In genomic region chr12:106118-106561, GRCh38 we compare ENCODE assay signal across 9 cellular contexts. TPM values are rescaled to one million over a fixed set of nuclear protein-coding genes. Genes with fewer than 3 reads are reported as not detected.
A peak's percentile ranks its signal among the peaks of the same experiment; 100 is the strongest.
DNase-seq lines count a peak whose midpoint lies in the region; ATAC-seq, FAIRE-seq and TF ChIP-seq lines count a peak whose summit lies in the region.
"Had no signal": no experiment of that assay in that cellular context is flagged by ENCODE, and none has a peak within 500 bp of the region (broad histone marks: within the 10 kb centered on the region; RNA-seq: fewer than 3 reads in every experiment).

No MANE protein-coding gene starts in this region.

- CTCF ChIA-PET in Calu3 (lab: Charles Lee) = no interaction called here

- no peak overlapping the region for H3K27ac Mint-ChIP-seq in Calu3 (ENCODE audit: unreplicated experiment)
- H3K27ac Mint-ChIP-seq in type B pancreatic cell = no peak overlapping the region

- no peak overlapping the region for H3K4me3 ChIP-seq in WERI-Rb-1 (ENCODE audit: low read depth, low read length)

- no peak for TF ChIP-seq POLR2A in H54 (IDR thresholded peaks at IDR 0.05; ENCODE audit: low read depth, low read length)

- H3K9me3 ChIP-seq in WERI-Rb-1 (ENCODE audit: severe bottlenecking) = no peaks in the 10 kb centered on the region

- H3K4me1 Mint-ChIP-seq in Calu3 (ENCODE audit: low read depth, unreplicated experiment) (peaks cover 6% of the 10 kb centered on the region), type B pancreatic cell (ENCODE audit: unreplicated experiment) (peaks cover 9% of the 10 kb centered on the region)

- ATAC-seq in GM19395 (IDR thresholded peaks at IDR 0.05; ENCODE audit: unreplicated experiment) (peak; percentile 95), HG03175 (IDR thresholded peaks at IDR 0.05; ENCODE audit: unreplicated experiment) (peak; percentile 93), HG02623 (IDR thresholded peaks at IDR 0.05; ENCODE audit: unreplicated experiment) (no peak)

- H3K27ac ChIP-seq in WERI-Rb-1 = no peak overlapping the region

- DNase-seq in Calu3 (no peak), WERI-Rb-1 (peak; percentile 35), type B pancreatic cell (ENCODE audit: extremely low spot score, unreplicated experiment) (no peak), D721Med (ENCODE audit: insufficient read length, low spot score) (no peak), H54 (ENCODE audit: insufficient read length, low spot score) (no peak)

- no peaks in the 10 kb centered on the region for H3K36me3 ChIP-seq in WERI-Rb-1

- H3K4me3 Mint-ChIP-seq in Calu3 (ENCODE audit: low read depth, unreplicated experiment) (no peak overlapping the region), type B pancreatic cell (no peak overlapping the region)
- H3K4me3 Mint-ChIP-seq: activated naive CD4-positive, alpha-beta T cell treated with anti-CD3 and anti-CD28 coated beads, Interleukin-2, amount 50 U/mL, for 24 hours had no signal

- peaks cover 40% of the 10 kb centered on the region for H3K27me3 Mint-ChIP-seq in Calu3 (ENCODE audit: unreplicated experiment)
- peaks cover 24% of the 10 kb centered on the region for H3K27me3 Mint-ChIP-seq in type B pancreatic cell

- no peaks in the 10 kb centered on the region for H3K27me3 ChIP-seq in WERI-Rb-1 (ENCODE audit: insufficient read depth, low read depth, severe bottlenecking)

- peak; percentile 17 for TF ChIP-seq CTCF in Calu3 (IDR thresholded peaks at IDR 0.05; ENCODE audit: unreplicated experiment)
- TF ChIP-seq CTCF in WERI-Rb-1 (IDR thresholded peaks at IDR 0.05; ENCODE audit: low read depth, low read length) = peak; percentile 40
- peak; percentile 49 for TF ChIP-seq CTCF in type B pancreatic cell (conservative IDR thresholded peaks at IDR 0.05)
- no peak for TF ChIP-seq CTCF in D721Med (IDR thresholded peaks at IDR 0.05; ENCODE audit: insufficient read depth, missing control alignments)

- H3K36me3 Mint-ChIP-seq in Calu3 (ENCODE audit: insufficient read depth, unreplicated experiment) (no peaks in the 10 kb centered on the region), type B pancreatic cell (no peaks in the 10 kb centered on the region)
- H3K36me3 Mint-ChIP-seq: activated naive CD4-positive, alpha-beta T cell treated with anti-CD3 and anti-CD28 coated beads, Interleukin-2, amount 50 U/mL, for 24 hours had no signal

- no TSS peak for BruUV-seq in Calu3 (replicated peaks; lab: Mats Ljungman, UMichigan)

- intact Hi-C loops in Calu3 (cut with micrococcal nuclease; ENCODE audit: unreplicated experiment) = no loop called here

- no peaks in the 10 kb centered on the region for H3K9me3 Mint-ChIP-seq in Calu3 (ENCODE audit: low read depth, unreplicated experiment)
- H3K9me3 Mint-ChIP-seq in type B pancreatic cell = no peaks in the 10 kb centered on the region
- H3K9me3 Mint-ChIP-seq: activated naive CD4-positive, alpha-beta T cell treated with anti-CD3 and anti-CD28 coated beads, Interleukin-2, amount 50 U/mL, for 24 hours had no signal

- no peak for FAIRE-seq in D721Med (lab: Jason Lieb, UNC)
- no peak for FAIRE-seq in H54 (lab: Jason Lieb, UNC)

RNA-seq across cellular contexts. Expression of gene IQSEC3, which starts 39.6 kb away (rescaled TPM):
- total RNA-seq in Calu3 (2022) (0.42 TPM in 1 of 2 replicates, not detected in the other), type B pancreatic cell (ENCODE audit: low replicate concordance) (3.7 and 4.2 TPM in 2 replicates)
